ENCODE assay signal across 26 cellular contexts in the genomic region with DNA sequence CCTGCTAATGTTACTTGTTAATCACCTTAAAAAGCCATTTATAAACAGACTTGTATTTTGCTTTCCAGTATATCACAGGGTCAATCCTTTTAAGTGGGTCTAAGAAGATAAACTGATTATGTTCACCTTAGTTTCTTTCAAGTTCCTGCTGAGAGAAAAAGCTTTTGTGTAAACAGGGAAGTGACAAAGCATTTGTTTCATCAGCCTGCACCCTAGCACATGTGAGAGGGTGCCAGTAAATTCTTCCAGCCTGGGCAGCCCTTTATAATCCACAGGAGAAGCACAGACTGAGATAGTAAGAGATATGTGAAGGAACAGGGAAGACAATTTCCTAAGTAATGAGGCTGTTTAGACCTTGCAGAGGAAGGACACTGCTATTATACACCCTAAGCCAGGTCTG.
A peak's percentile ranks its signal among the peaks of the same experiment; 100 is the strongest.
DNase-seq lines count a peak whose midpoint lies in the region; ATAC-seq, FAIRE-seq and TF ChIP-seq lines count a peak whose summit lies in the region.
"Had no signal": no experiment of that assay in that cellular context is flagged by ENCODE, and none has a peak within 500 bp of the region (broad histone marks: within the 10 kb centered on the region; RNA-seq: fewer than 3 reads in every experiment).

No MANE protein-coding gene starts in this region.

- H3K4me1 Mint-ChIP-seq in effector memory CD8-positive, alpha-beta T cell (ENCODE audit: low read depth in 2 of 2), result peaks cover 0 to 6% of the 10 kb centered on the region in 2 donors
- peaks cover 0 to 11% (median 0%) of the 10 kb centered on the region in 3 donors for H3K4me1 Mint-ChIP-seq in T-cell

- no peaks in the 10 kb centered on the region for H3K36me3 Mint-ChIP-seq in effector memory CD8-positive, alpha-beta T cell (ENCODE audit: insufficient read depth)
- H3K36me3 Mint-ChIP-seq in T-cell, result no peaks in the 10 kb centered on the region
- H3K36me3 Mint-ChIP-seq: natural killer cell treated with Interleukin-12 subunit alpha and Interleukin-12 subunit beta and Interleukin-15 and Interleukin-18, amount 100 ng/mL, for 72 hours; type B pancreatic cell had no signal

- in situ Hi-C loops in HepG2 (cut with HindIII; ENCODE audit: extremely low pct_ligation_motif_present, low pct_unique_long_range_greater_than_20kb), result no loop called here

- H3K27me3 Mint-ChIP-seq in effector memory CD8-positive, alpha-beta T cell, result no peaks in the 10 kb centered on the region
- no peaks in the 10 kb centered on the region for H3K27me3 Mint-ChIP-seq in T-cell
- H3K27me3 Mint-ChIP-seq: natural killer cell treated with Interleukin-12 subunit alpha and Interleukin-12 subunit beta and Interleukin-15 and Interleukin-18, amount 100 ng/mL, for 72 hours; stimulated activated naive CD8-positive, alpha-beta T cell treated with anti-CD3 and anti-CD28 coated beads, Interleukin-15, Interleukin-2, amounts not matched to agents 100 ng/mL and 50 ng/mL, for 24 hours; type B pancreatic cell had no signal

- peak overlapping the region; percentile 45 for H3K4me2 ChIP-seq in PC-9
- no peak overlapping the region for H3K4me2 ChIP-seq in HepG2 (ENCODE audit: low read depth, low read length)
- H3K4me2 ChIP-seq: KMS-11 had no signal

- DNase-seq in DMS79 treated with DMSO at 0.1 percent for 48 hours (lab: John Stamatoyannopoulos, UW) (peak; percentile 57), DMS79 (lab: John Stamatoyannopoulos, UW) (no peak), PC-9 (peak in 1 of 2 experiments; percentile 55), mucosa of descending colon (no peak), HepG2 (ENCODE audit: low spot score) (no peak), T-cell (no peak)
- no peak for DNase-seq in effector memory CD8-positive, alpha-beta T cell
- DNase-seq: 8988T; activated CD4-positive, alpha-beta T cell treated with anti-CD3 and anti-CD28 coated beads, Interleukin-2, amount 50 U/mL, for 48 hours; activated gamma-delta T cell treated with Interleukin-2 at 50 U/mL for 16 hours; central memory CD4-positive, alpha-beta T cell; dorsolateral prefrontal cortex; kidney glomerular epithelial cell; mesenchymal stem cell; NCI-H1105 treated with DMSO at 0.1 percent for 48 hours; NCI-H2227 treated with DMSO at 0.1 percent for 48 hours; psoas muscle; Right ventricle myocardium superior; stimulated activated CD4-positive, alpha-beta T cell treated with anti-CD3 and anti-CD28 coated beads, Interleukin-2, amount 100 ng/mL, for 48 hours had no signal

- no peaks in the 10 kb centered on the region for H3K27me3 ChIP-seq in PC-9 (ENCODE audit: insufficient read depth, low read depth)
- H3K27me3 ChIP-seq in HepG2 (ENCODE audit: control insufficient read depth in 1 of 2, insufficient read depth in 2 of 2, low read length in 2 of 2), result peaks cover 0 to 5% of the 10 kb centered on the region in 2 experiments; a peak in 1 of 5 replicates
- H3K27me3 ChIP-seq: dorsolateral prefrontal cortex had no signal

- no peaks in the 10 kb centered on the region for H4K20me1 ChIP-seq in PC-9 (ENCODE audit: insufficient read depth)
- no peaks in the 10 kb centered on the region for H4K20me1 ChIP-seq in HepG2 (ENCODE audit: insufficient read depth, low read length)

- H3K9me2 ChIP-seq in PC-9 (ENCODE audit: insufficient read depth), result no peaks in the 10 kb centered on the region

- H3K4me3 ChIP-seq in HEK293 (ENCODE audit: low read depth, low read length) (no peak overlapping the region), PC-9 (no peak overlapping the region), mucosa of descending colon (no peak overlapping the region), HepG2 (replicated peaks in 1 of 3; ENCODE audit: insufficient read depth in 1 of 3, low read depth in 2 of 3, low read length in 3 of 3) (no peak overlapping the region)
- H3K4me3 ChIP-seq: dorsolateral prefrontal cortex, HAP-1, psoas muscle, skin epidermis had no signal

- TF ChIP-seq EP300 in HepG2 (IDR thresholded peaks at IDR 0.05; ENCODE audit: low read depth in 2 of 2, low read length in 2 of 2) (no peak), HepG2 (CRISPR knock-in tag; IDR thresholded peaks at IDR 0.05; ENCODE audit: borderline replicate concordance) (no peak)

- POLR2A ChIA-PET in HEK293 (lab: Yijun Ruan, JAX) (no interaction called here), PC-9 (lab: Charles Lee; ENCODE audit: unreplicated experiment) (no interaction called here), HepG2 (lab: Yijun Ruan, JAX) (no interaction called here), T-cell (lab: Charles Lee) (no interaction called here)

- H3K27ac Mint-ChIP-seq in effector memory CD8-positive, alpha-beta T cell, result no peak overlapping the region
- no peak overlapping the region for H3K27ac Mint-ChIP-seq in T-cell
- H3K27ac Mint-ChIP-seq: natural killer cell treated with Interleukin-12 subunit alpha and Interleukin-12 subunit beta and Interleukin-15 and Interleukin-18, amount 100 ng/mL, for 72 hours; stimulated activated naive CD8-positive, alpha-beta T cell treated with anti-CD3 and anti-CD28 coated beads, Interleukin-15, Interleukin-2, amounts not matched to agents 100 ng/mL and 50 ng/mL, for 24 hours; type B pancreatic cell had no signal

- H3K27ac ChIP-seq in HEK293 (ENCODE audit: extremely low read depth, low read depth, low read length) (no peak overlapping the region), PC-9 (peak overlapping the region; percentile 70), HepG2 (ENCODE audit: extremely low read length, insufficient read depth, low read length) (no peak overlapping the region)
- H3K27ac ChIP-seq: dorsolateral prefrontal cortex, KMS-11, psoas muscle, skin epidermis had no signal

- ATAC-seq in mucosa of descending colon, result peak; percentile 66
- ATAC-seq in HepG2, result no peak
- ATAC-seq in effector memory CD8-positive, alpha-beta T cell (replicated peaks), result no peak
- no peak for ATAC-seq in T-cell (replicated peaks in 1 of 4)
- ATAC-seq: natural killer cell treated with Interleukin-12 subunit alpha and Interleukin-12 subunit beta and Interleukin-15 and Interleukin-18, amount 100 ng/mL, for 72 hours; psoas muscle had no signal

- TF ChIP-seq RAD21 in HepG2 (CRISPR knock-in tag; IDR thresholded peaks at IDR 0.05), result no peak

- H2AFZ ChIP-seq in PC-9 (peak overlapping the region; percentile 66), HepG2 (ENCODE audit: low read length) (no peak overlapping the region)

- H3K4me1 ChIP-seq in HEK293 (ENCODE audit: control insufficient read depth, insufficient read depth, low read length) (no peaks in the 10 kb centered on the region), PC-9 (replicated peaks; ENCODE audit: insufficient read depth) (peaks cover 19% of the 10 kb centered on the region), mucosa of descending colon (ENCODE audit: low read depth) (no peaks in the 10 kb centered on the region), HepG2 (ENCODE audit: insufficient read depth, low read length) (no peaks in the 10 kb centered on the region)
- H3K4me1 ChIP-seq: psoas muscle had no signal

- H3K36me3 ChIP-seq in HEK293 (ENCODE audit: control insufficient read depth in 2 of 2, insufficient read depth in 1 of 2, low read length in 2 of 2) (no peaks in the 10 kb centered on the region), PC-9 (ENCODE audit: low read depth) (no peaks in the 10 kb centered on the region), mucosa of descending colon (ENCODE audit: low read depth) (no peaks in the 10 kb centered on the region), HepG2 (replicated peaks in 1 of 2; ENCODE audit: control insufficient read depth in 1 of 2, insufficient read depth in 2 of 2, low read length in 2 of 2) (no peaks in the 10 kb centered on the region)
- H3K36me3 ChIP-seq: HAP-1 had no signal

- no peaks in the 10 kb centered on the region for H3K9me3 ChIP-seq in HEK293 (ENCODE audit: control insufficient read depth, insufficient read depth, low read depth, low read length)
- H3K9me3 ChIP-seq in PC-9 (ENCODE audit: insufficient read depth, low read depth), result peaks cover 4% of the 10 kb centered on the region
- H3K9me3 ChIP-seq in mucosa of descending colon, result no peaks in the 10 kb centered on the region
- H3K9me3 ChIP-seq in HepG2 (ENCODE audit: low read length), result no peaks in the 10 kb centered on the region
- H3K9me3 ChIP-seq: HAP-1, psoas muscle had no signal

- no peaks in the 10 kb centered on the region for H3K79me2 ChIP-seq in PC-9 (ENCODE audit: low read depth)
- H3K79me2 ChIP-seq in HepG2 (ENCODE audit: insufficient read depth, low read length), result no peaks in the 10 kb centered on the region

- TF ChIP-seq CTCF in HEK293 (tag by site-specific recombination; IDR thresholded peaks at IDR 0.05) (no peak), PC-9 (conservative IDR thresholded peaks at IDR 0.05) (no peak), mucosa of descending colon (IDR thresholded peaks at IDR 0.05) (no peak), HepG2 (CRISPR knock-in tag; IDR thresholded peaks at IDR 0.05) (no peak)

- 0 out of 2 replicates have a peak, but pooled peaks cover 6% of the 10 kb centered on the region for H3F3A ChIP-seq in PC-9 (ENCODE audit: insufficient read depth, low read depth)

- BruUV-seq in PC-9 (replicated peaks; lab: Mats Ljungman, UMichigan) (no TSS peak), HepG2 (replicated peaks; lab: Mats Ljungman, UMichigan) (no TSS peak)

- no peak for FAIRE-seq in HepG2 (lab: Jason Lieb, UNC)

- no peak overlapping the region for H3K9ac ChIP-seq in HepG2 (ENCODE audit: insufficient read depth, low read depth, low read length)
- H3K9ac ChIP-seq: KMS-11 had no signal

- no peak for TF ChIP-seq POLR2A in HepG2 (IDR thresholded peaks at IDR 0.05; ENCODE audit: insufficient read depth in 1 of 2, low read depth in 2 of 2, low read length in 2 of 2)

- no peaks in the 10 kb centered on the region for H3K9me3 Mint-ChIP-seq in effector memory CD8-positive, alpha-beta T cell
- H3K9me3 Mint-ChIP-seq in T-cell, result peaks cover 0 to 2% (median 0%) of the 10 kb centered on the region in 3 donors
- H3K9me3 Mint-ChIP-seq: natural killer cell treated with Interleukin-12 subunit alpha and Interleukin-12 subunit beta and Interleukin-15 and Interleukin-18, amount 100 ng/mL, for 72 hours; type B pancreatic cell had no signal

- CTCF ChIA-PET in HEK293 (lab: Yijun Ruan, JAX) (interaction anchor here (0.7 to 4.1 kb wide), 10 partner anchors 8 to 692 kb away, joined by 3 to 26 read pairs (median 4); no protein-coding TSS in a partner anchor), PC-9 (lab: Charles Lee) (interaction anchor here (0.6 to 0.7 kb wide), 2 partner anchors 9 to 62 kb away, joined by 3 read pairs; no protein-coding TSS in a partner anchor), HepG2 (lab: Yijun Ruan, JAX; ENCODE audit: low intra/inter-chr PET ratio, low total read pairs) (interaction anchor here (1.3 kb wide), 1 partner anchor 609 kb away, joined by 5 read pairs; no protein-coding TSS in a partner anchor), T-cell (lab: Charles Lee) (interaction anchor here (0.6 to 2.5 kb wide), 7 partner anchors 9 to 746 kb away, joined by 3 to 45 read pairs (median 4); no protein-coding TSS in a partner anchor)

- intact Hi-C loops in PC-9 (cut with micrococcal nuclease; ENCODE audit: unreplicated experiment) (no loop called here), mucosa of descending colon (cut with DNase I, micrococcal nuclease) (no loop called here), HepG2 (cut with micrococcal nuclease; ENCODE audit: unreplicated experiment) (loop anchor here (10.0 kb wide), 2 partner anchors 614 to 744 kb away; no protein-coding TSS in a partner anchor)

- H3K4me3 Mint-ChIP-seq in effector memory CD8-positive, alpha-beta T cell, result no peak overlapping the region
- no peak overlapping the region for H3K4me3 Mint-ChIP-seq in T-cell
- H3K4me3 Mint-ChIP-seq: natural killer cell treated with Interleukin-12 subunit alpha and Interleukin-12 subunit beta and Interleukin-15 and Interleukin-18, amount 100 ng/mL, for 72 hours; stimulated activated naive CD8-positive, alpha-beta T cell treated with anti-CD3 and anti-CD28 coated beads, Interleukin-15, Interleukin-2, amounts not matched to agents 100 ng/mL and 50 ng/mL, for 24 hours; type B pancreatic cell had no signal
